23 cellular contexts compared by ENCODE assay signal in the genomic region with DNA sequence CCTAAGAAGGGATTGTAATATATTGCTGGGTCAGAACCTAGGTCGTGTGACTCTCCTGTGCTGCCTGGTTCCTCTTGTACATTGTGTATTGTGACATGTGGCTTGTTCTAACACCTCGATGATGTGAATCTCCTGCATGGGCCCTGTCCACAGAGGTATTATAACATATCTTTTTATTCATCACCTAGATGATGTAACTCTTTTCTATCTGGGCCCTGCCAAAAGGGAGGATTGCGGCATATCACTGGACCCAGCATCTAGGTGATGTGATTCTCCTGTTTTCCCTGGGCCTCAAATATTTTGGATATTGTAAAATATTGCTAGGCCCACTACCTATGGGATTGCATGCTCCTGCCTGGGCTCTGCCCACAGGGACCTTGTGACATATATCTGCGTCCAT. TPM values are rescaled to one million over a fixed set of nuclear protein-coding genes. Genes with fewer than 3 reads are reported as not detected.
DNase-seq lines count a peak whose midpoint lies in the region; ATAC-seq and TF ChIP-seq lines count a peak whose summit lies in the region.
"Had no signal": no experiment of that assay in that cellular context is flagged by ENCODE, and none has a peak within 500 bp of the region (broad histone marks: within the 10 kb centered on the region; RNA-seq: fewer than 3 reads in every experiment).

No MANE protein-coding gene starts in this region.

- H3K4me3 ChIP-seq in CD4-positive, CD25-positive, alpha-beta regulatory T cell (ENCODE audit: low read depth, low read length) = no peak overlapping the region
- no peak overlapping the region for H3K4me3 ChIP-seq in breast epithelium
- no peak overlapping the region for H3K4me3 ChIP-seq in neutrophil (ENCODE audit: low read depth in 1 of 2, low read length in 1 of 2)
- no peak overlapping the region for H3K4me3 ChIP-seq in upper lobe of left lung
- H3K4me3 ChIP-seq: BLaER1, tibial nerve had no signal

- H3K27me3 ChIP-seq in CD4-positive, CD25-positive, alpha-beta regulatory T cell (ENCODE audit: control insufficient read depth, insufficient read depth, low read length) = no peaks in the 10 kb centered on the region
- no peaks in the 10 kb centered on the region for H3K27me3 ChIP-seq in breast epithelium
- H3K27me3 ChIP-seq in neutrophil = no peaks in the 10 kb centered on the region
- no peaks in the 10 kb centered on the region for H3K27me3 ChIP-seq in upper lobe of left lung
- H3K27me3 ChIP-seq: BLaER1, tibial nerve had no signal

- H3K27ac Mint-ChIP-seq in T-helper 2 cell treated with Interferon-gamma antibody and Interleukin-4, amounts not matched to agents 5 μg/mL and 100 μg/mL, for 36 hours = peak overlapping the region; percentile 19
- peak overlapping the region in 2 of 3 donors; percentile 49 to 56 for H3K27ac Mint-ChIP-seq in CD4-positive, CD25-positive, alpha-beta regulatory T cell
- H3K27ac Mint-ChIP-seq: nephron, progenitor cell of endocrine pancreas had no signal

- H3K27me3 Mint-ChIP-seq in T-helper 2 cell treated with Interferon-gamma antibody and Interleukin-4, amounts not matched to agents 5 μg/mL and 100 μg/mL, for 36 hours (ENCODE audit: low read depth) = no peaks in the 10 kb centered on the region
- H3K27me3 Mint-ChIP-seq in CD4-positive, CD25-positive, alpha-beta regulatory T cell = no peaks in the 10 kb centered on the region
- H3K27me3 Mint-ChIP-seq: progenitor cell of endocrine pancreas had no signal

- H3K36me3 ChIP-seq in CD4-positive, CD25-positive, alpha-beta regulatory T cell (ENCODE audit: control insufficient read depth, insufficient read depth, low read length) = peaks cover 78% of the 10 kb centered on the region
- no peaks in the 10 kb centered on the region for H3K36me3 ChIP-seq in breast epithelium
- H3K36me3 ChIP-seq in neutrophil = peaks cover 70% of the 10 kb centered on the region
- H3K36me3 ChIP-seq in upper lobe of left lung = peaks cover 22 to 93% (median 66%) of the 10 kb centered on the region in 4 donors

- no peak overlapping the region for H3K4me3 Mint-ChIP-seq in T-helper 2 cell treated with Interferon-gamma antibody and Interleukin-4, amounts not matched to agents 5 μg/mL and 100 μg/mL, for 36 hours
- H3K4me3 Mint-ChIP-seq in CD4-positive, CD25-positive, alpha-beta regulatory T cell = no peak overlapping the region
- H3K4me3 Mint-ChIP-seq: nephron had no signal

- H3K4me1 ChIP-seq in CD4-positive, CD25-positive, alpha-beta regulatory T cell (ENCODE audit: control insufficient read depth, insufficient read depth, low read length, poor library complexity, severe bottlenecking) = no peaks in the 10 kb centered on the region
- H3K4me1 ChIP-seq in breast epithelium (no peaks in the 10 kb centered on the region), neutrophil (ENCODE audit: control insufficient read depth in 1 of 2, insufficient read depth in 1 of 2, low read depth in 1 of 2, low read length in 1 of 2) (peaks cover 32 to 52% of the 10 kb centered on the region in 2 experiments), upper lobe of left lung (no peaks in the 10 kb centered on the region)
- H3K4me1 ChIP-seq: BLaER1, tibial nerve had no signal

- TF ChIP-seq CTCF in breast epithelium (IDR thresholded peaks at IDR 0.05) = no peak
- no peak for TF ChIP-seq CTCF in neutrophil (IDR thresholded peaks at IDR 0.05)
- no peak for TF ChIP-seq CTCF in upper lobe of left lung (IDR thresholded peaks at IDR 0.05)

- H3K9me3 ChIP-seq in CD4-positive, CD25-positive, alpha-beta regulatory T cell (ENCODE audit: control insufficient read depth in 2 of 2, low read length in 2 of 2) = no peaks in the 10 kb centered on the region
- H3K9me3 ChIP-seq in breast epithelium (no peaks in the 10 kb centered on the region), neutrophil (no peaks in the 10 kb centered on the region), upper lobe of left lung (no peaks in the 10 kb centered on the region)
- H3K9me3 ChIP-seq: BLaER1, tibial nerve had no signal

- peaks cover 78% of the 10 kb centered on the region for H3K36me3 Mint-ChIP-seq in T-helper 2 cell treated with Interferon-gamma antibody and Interleukin-4, amounts not matched to agents 5 μg/mL and 100 μg/mL, for 36 hours (ENCODE audit: low read depth)
- H3K36me3 Mint-ChIP-seq in CD4-positive, CD25-positive, alpha-beta regulatory T cell = peaks cover 69% of the 10 kb centered on the region

- TF ChIP-seq POLR2A in breast epithelium (IDR thresholded peaks at IDR 0.05) (no peak), upper lobe of left lung (IDR thresholded peaks at IDR 0.05) (no peak)

- H3K27ac ChIP-seq in CD4-positive, CD25-positive, alpha-beta regulatory T cell (ENCODE audit: insufficient read depth, low read length, poor library complexity, severe bottlenecking) = no peak overlapping the region
- H3K27ac ChIP-seq in breast epithelium (peak overlapping the region; percentile 48 to 70), neutrophil (peak overlapping the region; percentile 59), upper lobe of left lung (no peak overlapping the region)
- H3K27ac ChIP-seq: BLaER1, tibial nerve had no signal

- intact Hi-C loops in breast epithelium (cut with DNase I; ENCODE audit: low total_unique reads) = no loop called here

- no peaks in the 10 kb centered on the region for H3K9me3 Mint-ChIP-seq in T-helper 2 cell treated with Interferon-gamma antibody and Interleukin-4, amounts not matched to agents 5 μg/mL and 100 μg/mL, for 36 hours
- H3K9me3 Mint-ChIP-seq in CD4-positive, CD25-positive, alpha-beta regulatory T cell = no peaks in the 10 kb centered on the region
- H3K9me3 Mint-ChIP-seq: nephron had no signal

- peaks cover 7% of the 10 kb centered on the region for H3K4me1 Mint-ChIP-seq in T-helper 2 cell treated with Interferon-gamma antibody and Interleukin-4, amounts not matched to agents 5 μg/mL and 100 μg/mL, for 36 hours (ENCODE audit: low read depth)
- H3K4me1 Mint-ChIP-seq in CD4-positive, CD25-positive, alpha-beta regulatory T cell = peaks cover 0 to 13% (median 7%) of the 10 kb centered on the region in 4 donors
- H3K4me1 Mint-ChIP-seq: nephron had no signal

- no peak for DNase-seq in T-helper 2 cell treated with Interferon-gamma antibody and Interleukin-4, amounts not matched to agents 5 μg/mL and 100 μg/mL, for 36 hours (ENCODE audit: low spot score)
- DNase-seq in T-helper 2 cell (no peak), breast epithelium (ENCODE audit: low spot score in 2 of 2) (no peak), RPMI8226 (no peak), upper lobe of left lung (no peak), KBM-7 (no peak)
- no peak for DNase-seq in CD4-positive, CD25-positive, alpha-beta regulatory T cell
- DNase-seq: activated CD4-positive, CD25-positive, alpha-beta regulatory T cell; activated effector memory CD4-positive, alpha-beta T cell treated with anti-CD3 and anti-CD28 coated beads, Interleukin-2, amount 50 U/mL, for 16 hours; anterior cingulate cortex; Calu3; left cardiac atrium; NCI-H1694 treated with DMSO at 0.1 percent for 48 hours; NCI-H2227 treated with DMSO at 0.1 percent for 48 hours; NCI-H774; stimulated activated CD4-positive, alpha-beta T cell treated with anti-CD3 and anti-CD28 coated beads, Interleukin-2, amount 100 ng/mL, for 24 hours; stimulated activated naive CD4-positive, alpha-beta T cell treated with Interleukin-2 at 50 U/mL for 16 hours; T-helper 9 cell had no signal

- no peak for TF ChIP-seq EP300 in upper lobe of left lung (IDR thresholded peaks at IDR 0.05)

- in situ Hi-C loops in KBM-7 (cut with MboI; ENCODE audit: low pct_unique_long_range_greater_than_20kb, low sequenced_read_pairs) = no loop called here

- WGBS in upper lobe of left lung, 2 donors = 93 to 98% methylated on average over 4 of the region's 4 CpGs

- ATAC-seq in CD4-positive, CD25-positive, alpha-beta regulatory T cell (ENCODE audit: low read depth in 2 of 2) = no peak
- ATAC-seq in upper lobe of left lung (ENCODE audit: low FRiP score in 2 of 2) = no peak
- ATAC-seq: left cardiac atrium had no signal

RNA-seq across cellular contexts. Expression of gene ZNF254, which starts 33.4 kb away (rescaled TPM):
- total RNA-seq in CD4-positive, CD25-positive, alpha-beta regulatory T cell = 11.0 TPM
- 1 to 10 TPM; 5.5 to 7.1 (median 6.5) TPM for polyA plus RNA-seq in CD4-positive, CD25-positive, alpha-beta regulatory T cell
- total RNA-seq in breast epithelium (10 to 100 TPM; 19.4 to 48.9 (median 33.4) TPM), upper lobe of left lung (10 to 100 TPM; 15.5 to 60.0 (median 18.9) TPM)

Comparison
In these comparisons a context has a peak if more than half of its experiments do, and no peak if none do; other contexts are left out.
1. H3K27ac ChIP-seq: peak in breast epithelium (2 of 2) and neutrophil (single experiment); none in CD4-positive, CD25-positive, alpha-beta regulatory T cell (single experiment) and upper lobe of left lung (0 of 4).